ENCODE assay signal across 21 cellular contexts in the genomic region with DNA sequence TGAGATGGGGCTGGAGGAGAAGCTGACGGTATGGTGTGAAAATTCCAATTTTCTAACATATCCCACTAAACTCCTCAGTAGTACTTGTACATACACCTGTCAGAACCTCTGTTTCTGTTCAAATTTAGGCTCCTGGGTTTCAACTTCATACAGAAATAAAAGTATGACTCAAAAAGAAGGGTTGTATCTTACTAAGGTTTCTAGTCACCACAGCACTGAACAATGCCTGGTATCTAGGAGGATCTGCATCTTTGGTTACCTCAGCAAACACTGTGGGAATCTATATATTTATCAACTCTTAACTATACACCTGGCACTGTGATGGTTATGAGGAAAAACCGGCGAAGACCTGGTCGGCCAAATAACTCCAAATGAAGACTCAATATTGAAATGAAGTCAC. TPM values are rescaled to one million over a fixed set of nuclear protein-coding genes. Genes with fewer than 3 reads are reported as not detected.
DNase-seq lines count a peak whose midpoint lies in the region; ATAC-seq, FAIRE-seq and TF ChIP-seq lines count a peak whose summit lies in the region.
"Had no signal": no experiment of that assay in that cellular context is flagged by ENCODE, and none has a peak within 500 bp of the region (broad histone marks: within the 10 kb centered on the region; RNA-seq: fewer than 3 reads in every experiment).

No MANE protein-coding gene starts in this region.

- no peak for DNase-seq in activated CD8-positive, alpha-beta T cell treated with anti-CD3 and anti-CD28 coated beads for 36 hours
- DNase-seq in activated CD8-positive, alpha-beta T cell treated with anti-CD3 and anti-CD28 coated beads, Interleukin-2, amount 10 ng/mL, durations not matched to agents 7 days and 5 days = no peak
- DNase-seq in GM12878 (ENCODE audit: low read depth, low spot score) (no peak), HFFc6 (no peak), cardiac septum (ENCODE audit: low spot score) (no peak)
- DNase-seq: DMS79 treated with DMSO at 0.1 percent for 48 hours, NCI-H1417, NCI-H187 treated with DMSO at 0.1 percent for 48 hours, NCI-H226, NCI-H524, NCI-H82, OCI-M1, RPMI8226, SHP77 treated with DMSO at 0.1 percent for 48 hours, SK-N-SH had no signal

- TF ChIP-seq EP300 in GM12878 (IDR thresholded peaks at IDR 0.05; ENCODE audit: borderline replicate concordance in 1 of 2, control insufficient read depth in 1 of 2, low read depth in 2 of 2, low read length in 2 of 2) = no peak; a peak in 1 of 4 replicates

- H3K4me1 ChIP-seq in GM12878 (ENCODE audit: control insufficient read depth, insufficient read depth, low read length) = peaks cover 18% of the 10 kb centered on the region

- H3K9me3 Mint-ChIP-seq in activated CD8-positive, alpha-beta T cell treated with anti-CD3 and anti-CD28 coated beads for 36 hours = no peaks in the 10 kb centered on the region
- H3K9me3 Mint-ChIP-seq in activated CD8-positive, alpha-beta T cell treated with anti-CD3 and anti-CD28 coated beads, Interleukin-2, amount 10 ng/mL, durations not matched to agents 7 days and 5 days (ENCODE audit: insufficient read depth) = no peaks in the 10 kb centered on the region
- no peaks in the 10 kb centered on the region for H3K9me3 Mint-ChIP-seq in HFFc6

- POLR2A ChIA-PET in activated CD8-positive, alpha-beta T cell treated with anti-CD3 and anti-CD28 coated beads for 36 hours (lab: Charles Lee) = interaction anchor here (1.4 kb wide), 1 partner anchor 49 kb away, joined by 3 read pairs; no protein-coding TSS in a partner anchor
- POLR2A ChIA-PET in activated CD8-positive, alpha-beta T cell treated with anti-CD3 and anti-CD28 coated beads, Interleukin-2, amount 10 ng/mL, durations not matched to agents 7 days and 5 days (lab: Charles Lee) = interaction anchor here (0.6 to 1.2 kb wide), 2 partner anchors 13 to 232 kb away, joined by 3 read pairs; a partner anchor contains a TSS
- POLR2A ChIA-PET in GM12878 (lab: Charles Lee) = no interaction called here

- ATAC-seq in activated CD8-positive, alpha-beta T cell treated with anti-CD3 and anti-CD28 coated beads for 36 hours = no peak
- ATAC-seq in activated CD8-positive, alpha-beta T cell treated with anti-CD3 and anti-CD28 coated beads, Interleukin-2, amount 10 ng/mL, durations not matched to agents 7 days and 5 days = no peak
- ATAC-seq in GM18502 (IDR thresholded peaks at IDR 0.05; ENCODE audit: poor library complexity, unreplicated experiment) (peak; percentile 60), HG02870 (IDR thresholded peaks at IDR 0.05; ENCODE audit: unreplicated experiment) (peak; percentile 82), GM12878 (peak; percentile 74), GM21825 (IDR thresholded peaks at IDR 0.05; ENCODE audit: unreplicated experiment) (no peak)

- 83% methylated on average over 4 of the region's 4 CpGs for WGBS in GM12878 (ENCODE audit: insufficient coverage, insufficient replicate concordance, low lambda C conversion rate, missing lambda C conversion rate)

- no peak overlapping the region for H3K4me3 ChIP-seq in GM12878

- H3K9ac ChIP-seq in GM12878 (ENCODE audit: control insufficient read depth, insufficient read depth, low read length) = no peak overlapping the region
- H3K9ac ChIP-seq: KMS-11, SK-N-SH had no signal

- H3K27ac Mint-ChIP-seq in activated CD8-positive, alpha-beta T cell treated with anti-CD3 and anti-CD28 coated beads for 36 hours = peak overlapping the region; percentile 34
- no peak overlapping the region for H3K27ac Mint-ChIP-seq in activated CD8-positive, alpha-beta T cell treated with anti-CD3 and anti-CD28 coated beads, Interleukin-2, amount 10 ng/mL, durations not matched to agents 7 days and 5 days
- H3K27ac Mint-ChIP-seq in HFFc6 = no peak overlapping the region
- H3K27ac Mint-ChIP-seq: B cell had no signal

- peaks cover 33% of the 10 kb centered on the region for H3K4me1 Mint-ChIP-seq in activated CD8-positive, alpha-beta T cell treated with anti-CD3 and anti-CD28 coated beads for 36 hours (ENCODE audit: low read depth)
- peaks cover 18% of the 10 kb centered on the region for H3K4me1 Mint-ChIP-seq in activated CD8-positive, alpha-beta T cell treated with anti-CD3 and anti-CD28 coated beads, Interleukin-2, amount 10 ng/mL, durations not matched to agents 7 days and 5 days (ENCODE audit: low read depth)
- no peaks in the 10 kb centered on the region; the same call in 1 of the 2 replicates for H3K4me1 Mint-ChIP-seq in HFFc6 (ENCODE audit: low read depth)

- H3K27ac ChIP-seq in GM12878 (ENCODE audit: control insufficient read depth, insufficient read depth) = peak overlapping the region; percentile 62; the same call in 1 of the 2 replicates
- H3K27ac ChIP-seq: KMS-11 had no signal

- H2AFZ ChIP-seq in GM12878 (ENCODE audit: control insufficient read depth, low read depth, low read length) = no peak overlapping the region

- no peak for FAIRE-seq in GM12878 (lab: Jason Lieb, UNC)
- FAIRE-seq: H54 had no signal

- H3K79me2 ChIP-seq in GM12878 (ENCODE audit: control insufficient read depth, insufficient read depth, low read length) = peaks cover 2% of the 10 kb centered on the region

- no peak overlapping the region for H3K4me3 Mint-ChIP-seq in activated CD8-positive, alpha-beta T cell treated with anti-CD3 and anti-CD28 coated beads for 36 hours
- H3K4me3 Mint-ChIP-seq in activated CD8-positive, alpha-beta T cell treated with anti-CD3 and anti-CD28 coated beads, Interleukin-2, amount 10 ng/mL, durations not matched to agents 7 days and 5 days = no peak overlapping the region
- no peak overlapping the region for H3K4me3 Mint-ChIP-seq in HFFc6
- H3K4me3 Mint-ChIP-seq: B cell had no signal

- H3K27me3 ChIP-seq in GM12878 (replicated peaks in 1 of 2; ENCODE audit: control insufficient read depth in 2 of 2, insufficient read depth in 2 of 2, low read length in 1 of 2) = no peaks in the 10 kb centered on the region

- 0 out of 2 replicates have a peak, but pooled peaks cover 3% of the 10 kb centered on the region for H4K20me1 ChIP-seq in GM12878 (ENCODE audit: control insufficient read depth, insufficient read depth)

- CTCF ChIA-PET in activated CD8-positive, alpha-beta T cell treated with anti-CD3 and anti-CD28 coated beads for 36 hours (lab: Charles Lee) = interaction anchor here (0.7 kb wide), 1 partner anchor 9 kb away, joined by 3 read pairs; no protein-coding TSS in a partner anchor
- CTCF ChIA-PET in activated CD8-positive, alpha-beta T cell treated with anti-CD3 and anti-CD28 coated beads, Interleukin-2, amount 10 ng/mL, durations not matched to agents 7 days and 5 days (lab: Charles Lee) = interaction anchor here (0.8 kb wide), 1 partner anchor 660 kb away, joined by 3 read pairs; no protein-coding TSS in a partner anchor
- CTCF ChIA-PET in GM12878 (lab: Yijun Ruan, JAX) = interaction anchor here (1.1 to 1.5 kb wide), 3 partner anchors 10 to 43 kb away, joined by 3 to 4 read pairs (median 3); no protein-coding TSS in a partner anchor

- TF ChIP-seq POLR2A in GM12878 (IDR thresholded peaks at IDR 0.05; ENCODE audit: low read depth, low read length) = no peak

- RAD21 ChIA-PET in GM12878 (lab: Charles Lee; ENCODE audit: unreplicated experiment) = no interaction called here

- in situ Hi-C loops in GM12878 (cut with MboI) = no loop called here

- no peaks in the 10 kb centered on the region for H3K9me3 ChIP-seq in GM12878 (replicated peaks; ENCODE audit: control insufficient read depth, insufficient read depth, low read length)
- H3K9me3 ChIP-seq: SK-N-SH had no signal

- intact Hi-C loops in activated CD8-positive, alpha-beta T cell treated with anti-CD3 and anti-CD28 coated beads for 36 hours (cut with micrococcal nuclease) = no loop called here
- intact Hi-C loops in GM12878 (cut with micrococcal nuclease; ENCODE audit: unreplicated experiment) = no loop called here
- intact Hi-C loops in cardiac septum (cut with DNase I) = no loop called here

- peaks cover 1 to 41% of the 10 kb centered on the region in 2 experiments for H3K36me3 ChIP-seq in GM12878 (ENCODE audit: control insufficient read depth in 2 of 2, insufficient read depth in 2 of 2, low read length in 1 of 2)

- no peaks in the 10 kb centered on the region for H3K27me3 Mint-ChIP-seq in activated CD8-positive, alpha-beta T cell treated with anti-CD3 and anti-CD28 coated beads for 36 hours
- no peaks in the 10 kb centered on the region for H3K27me3 Mint-ChIP-seq in activated CD8-positive, alpha-beta T cell treated with anti-CD3 and anti-CD28 coated beads, Interleukin-2, amount 10 ng/mL, durations not matched to agents 7 days and 5 days (ENCODE audit: low read depth)
- H3K27me3 Mint-ChIP-seq in HFFc6 (ENCODE audit: insufficient read depth) = no peaks in the 10 kb centered on the region
- H3K27me3 Mint-ChIP-seq: B cell had no signal

- no peak for TF ChIP-seq RAD21 in GM12878 (IDR thresholded peaks at IDR 0.05; ENCODE audit: insufficient read depth, low read depth, low read length)

- H3K36me3 Mint-ChIP-seq in activated CD8-positive, alpha-beta T cell treated with anti-CD3 and anti-CD28 coated beads for 36 hours (ENCODE audit: low read depth) = peaks cover 54% of the 10 kb centered on the region
- peaks cover 63% of the 10 kb centered on the region for H3K36me3 Mint-ChIP-seq in activated CD8-positive, alpha-beta T cell treated with anti-CD3 and anti-CD28 coated beads, Interleukin-2, amount 10 ng/mL, durations not matched to agents 7 days and 5 days (ENCODE audit: low read depth)
- peaks cover 23% of the 10 kb centered on the region for H3K36me3 Mint-ChIP-seq in HFFc6 (ENCODE audit: low read depth)

- no peak overlapping the region; the same call in 1 of the 2 replicates for H3K4me2 ChIP-seq in GM12878 (ENCODE audit: control insufficient read depth, insufficient read depth)
- H3K4me2 ChIP-seq: KMS-11, SK-N-SH had no signal

- BruUV-seq in GM12878 (replicated peaks; lab: Mats Ljungman, UMichigan) = no TSS peak

- no peak for TF ChIP-seq CTCF in activated CD8-positive, alpha-beta T cell treated with anti-CD3 and anti-CD28 coated beads for 36 hours (IDR thresholded peaks at IDR 0.05)
- no peak for TF ChIP-seq CTCF in GM12878 (IDR thresholded peaks at IDR 0.05 in 2 of 3, conservative IDR thresholded peaks at IDR 0.05 in 1 of 3; ENCODE audit: control insufficient read depth in 2 of 3, extremely low read depth in 1 of 3, insufficient read depth in 1 of 3, low read depth in 3 of 3, low read length in 3 of 3)
- TF ChIP-seq CTCF in HFFc6 (IDR thresholded peaks at IDR 0.05) = no peak

- SMC1A ChIA-PET in GM12878 (lab: Charles Lee; ENCODE audit: uncharacterized antibody, unreplicated experiment) = interaction anchor here (1.0 to 2.8 kb wide), 2 partner anchors 14 to 20 kb away, joined by 3 to 7 read pairs; no protein-coding TSS in a partner anchor

RNA-seq across cellular contexts. Expression of a gene that starts 13.8 kb away (rescaled TPM):
- 100 to 1,000 TPM; 136 TPM for total RNA-seq in activated CD8-positive, alpha-beta T cell treated with anti-CD3 and anti-CD28 coated beads for 36 hours
- 100 to 1,000 TPM; 115 to 117 TPM for total RNA-seq in activated CD8-positive, alpha-beta T cell treated with anti-CD3 and anti-CD28 coated beads, Interleukin-2, amount 10 ng/mL, durations not matched to agents 7 days and 5 days
- 98.8 and 100 TPM in 2 replicates for total RNA-seq in GM12878 (2013; cell fraction: nucleolus; rRNA removed)
- 61.2 and 83.5 TPM in 2 replicates for total RNA-seq in GM12878 (2014; rRNA removed)
- 119 and 132 TPM in 2 replicates for total RNA-seq in GM12878 (2014; rRNA removed; fragmentation: Illumina TruSeq; extraction: Trizol)
- total RNA-seq in GM12878 (2021) = 89.2 and 95.2 TPM in 2 replicates
- 36.8 TPM for polyA plus RNA-seq in GM12878 (2011; ENCODE audit: low read depth)
- polyA plus RNA-seq in GM12878 (2011; rRNA removed) = 55.7 and 103 TPM in 2 replicates
- 38.1 and 41.8 TPM in 2 replicates for polyA plus RNA-seq in GM12878 (2011; cell fraction: cytosol; rRNA removed)
- polyA plus RNA-seq in GM12878 (2011; cell fraction: nucleus; rRNA removed) = 29.9 and 35.9 TPM in 2 replicates
- 97.1 and 116 TPM in 2 replicates for polyA plus RNA-seq in GM12878 (2012)
- 89.9 and 127 TPM in 2 replicates for polyA plus RNA-seq in GM12878 (2014; fragmentation: Illumina TruSeq; extraction: Trizol)
- 100 to 1,000 TPM in 1 of 2 experiments, 10 to 100 TPM in 1; 98.2 to 124 TPM for polyA plus RNA-seq in GM12878 (2014; fragmentation: Nextera tagmentation; extraction: Ambion mirVana)
- 46.4 and 56.0 TPM in 2 replicates for polyA plus RNA-seq in GM12878 (2014; rRNA removed)
- 100 to 1,000 TPM; 119 to 130 TPM for polyA plus RNA-seq in GM12878 (2016; fragmentation: Nextera tagmentation; extraction: Ambion mirVana)
- polyA minus RNA-seq in GM12878 (2011; rRNA and poly(A)+ RNA removed) = 16.0 and 32.3 TPM in 2 replicates
- 8.3 and 22.2 TPM in 2 replicates for polyA minus RNA-seq in GM12878 (2011; cell fraction: cytosol; rRNA and poly(A)+ RNA removed)
- polyA minus RNA-seq in GM12878 (2011; cell fraction: nucleus; rRNA and poly(A)+ RNA removed) = 28.5 and 31.9 TPM in 2 replicates
- total RNA-seq in HFFc6 (2021; fragmentation: NEBNext Ultra II Directional; extraction: Animal tissue kit (Norgen Biotek cat#: 25700)) = 10 to 100 TPM; 68.6 to 85.2 (median 75.4) TPM
- total RNA-seq in cardiac septum = 48.8 TPM

RNA-seq across cellular contexts. Expression of a gene that starts 18.6 kb away (rescaled TPM):
- 100 to 1,000 TPM; 155 to 159 TPM for total RNA-seq in activated CD8-positive, alpha-beta T cell treated with anti-CD3 and anti-CD28 coated beads for 36 hours
- total RNA-seq in activated CD8-positive, alpha-beta T cell treated with anti-CD3 and anti-CD28 coated beads, Interleukin-2, amount 10 ng/mL, durations not matched to agents 7 days and 5 days = 10 to 100 TPM; 72.2 to 81.7 TPM
- 52.5 and 52.8 TPM in 2 replicates for total RNA-seq in GM12878 (2013; cell fraction: nucleolus; rRNA removed)
- total RNA-seq in GM12878 (2014; rRNA removed) (75.1 and 89.7 TPM in 2 replicates), GM12878 (2014; rRNA removed; fragmentation: Illumina TruSeq; extraction: Trizol) (58.8 and 59.9 TPM in 2 replicates), GM12878 (2021) (120 and 125 TPM in 2 replicates), cardiac septum (81.9 TPM)
- 58.2 TPM for polyA plus RNA-seq in GM12878 (2011; ENCODE audit: low read depth)
- polyA plus RNA-seq in GM12878 (2011; rRNA removed) (138 and 178 TPM in 2 replicates), GM12878 (2014; fragmentation: Illumina TruSeq; extraction: Trizol) (95.3 and 116 TPM in 2 replicates), GM12878 (2014; fragmentation: Nextera tagmentation; extraction: Ambion mirVana) (10 to 100 TPM; 39.8 to 60.1 TPM), GM12878 (2014; rRNA removed) (58.2 and 66.2 TPM in 2 replicates), GM12878 (2016; fragmentation: Nextera tagmentation; extraction: Ambion mirVana) (10 to 100 TPM; 68.4 to 71.9 TPM)
- 43.9 and 51.8 TPM in 2 replicates for polyA plus RNA-seq in GM12878 (2011; cell fraction: cytosol; rRNA removed)
- polyA plus RNA-seq in GM12878 (2011; cell fraction: nucleus; rRNA removed) = 31.3 TPM in 2 replicates
- polyA plus RNA-seq in GM12878 (2012) = 94.4 and 116 TPM in 2 replicates
- 35.0 and 43.1 TPM in 2 replicates for polyA minus RNA-seq in GM12878 (2011; rRNA and poly(A)+ RNA removed)
- polyA minus RNA-seq in GM12878 (2011; cell fraction: cytosol; rRNA and poly(A)+ RNA removed) = 27.3 and 28.9 TPM in 2 replicates
- 15.8 and 28.3 TPM in 2 replicates for polyA minus RNA-seq in GM12878 (2011; cell fraction: nucleus; rRNA and poly(A)+ RNA removed)
- 100 to 1,000 TPM in 5 of 6 experiments, 10 to 100 TPM in 1; 98.4 to 126 (median 110) TPM for total RNA-seq in HFFc6 (2021; fragmentation: NEBNext Ultra II Directional; extraction: Animal tissue kit (Norgen Biotek cat#: 25700))

Comparison
In these comparisons a context has a peak if more than half of its experiments do, and no peak if none do; other contexts are left out.
1. ATAC-seq: peak in GM18502 (single experiment), HG02870 (single experiment) and GM12878 (single experiment); none in activated CD8-positive, alpha-beta T cell treated with anti-CD3 and anti-CD28 coated beads for 36 hours (single experiment), activated CD8-positive, alpha-beta T cell treated with anti-CD3 and anti-CD28 coated beads, Interleukin-2, amount 10 ng/mL, durations not matched to agents 7 days and 5 days (single experiment) and GM21825 (single experiment).